Comparison of ENCODE assay signal across 1 cellular context in genomic region chr1:48500541-48501440, GRCh38.
TF ChIP-seq lines count a peak whose summit lies in the region.

No MANE protein-coding gene starts in this region.

TF ChIP-seq in HEK293T, 16 proteins besides CTCF, POLR2A, EP300 and RAD21:
- TF ChIP-seq PKNOX1 (IDR thresholded peaks at IDR 0.05) (no peak), LEF1 (IDR thresholded peaks at IDR 0.05; ENCODE audit: borderline replicate concordance) (no peak), TARDBP (IDR thresholded peaks at IDR 0.05) (no peak), SUZ12 (IDR thresholded peaks at IDR 0.05) (no peak)
